8 cellular contexts compared by ENCODE assay signal in the genomic region with DNA sequence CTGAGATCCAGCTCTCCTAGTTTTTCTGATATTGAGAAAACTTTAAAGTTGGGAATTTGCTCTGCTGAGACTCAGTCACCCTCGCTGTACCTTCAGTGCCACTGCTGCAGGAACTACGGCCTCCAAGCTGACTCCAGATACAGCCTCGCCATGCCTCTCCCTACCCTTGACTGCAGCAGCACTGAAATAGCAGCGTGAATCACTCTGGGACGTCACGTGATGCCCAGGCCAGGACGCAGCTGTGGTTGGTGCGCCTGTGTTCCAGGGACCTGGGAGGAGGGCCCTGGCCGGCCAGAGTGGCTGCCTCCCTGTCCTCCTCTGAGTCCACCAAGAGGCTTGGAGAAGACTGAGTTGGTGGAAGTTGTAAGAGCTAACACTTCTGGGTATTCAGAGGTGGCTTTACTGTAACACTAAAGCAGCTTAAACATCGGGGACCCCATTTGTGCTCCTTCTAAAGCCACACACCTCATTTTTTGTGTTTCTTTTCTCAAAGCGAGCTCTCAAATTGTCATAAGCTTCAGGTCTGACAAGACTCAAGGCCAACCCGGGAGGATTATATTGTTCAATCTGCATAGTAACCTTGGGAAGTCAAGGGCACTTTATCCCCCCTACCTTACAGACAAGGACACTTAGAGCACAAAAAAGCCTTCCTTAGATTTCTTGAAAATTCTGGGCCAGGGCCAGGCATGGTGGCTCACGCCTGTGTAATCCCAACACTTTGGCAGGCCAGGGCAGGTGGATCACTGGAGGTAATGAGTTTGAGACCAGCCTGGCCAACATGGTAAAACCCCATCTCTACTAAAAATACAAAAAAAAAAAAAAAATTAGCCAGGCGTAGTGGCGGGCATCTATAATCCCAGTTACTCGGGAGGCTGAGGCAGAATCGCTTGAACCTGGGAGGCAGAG. TPM values are rescaled to one million over a fixed set of nuclear protein-coding genes. Genes with fewer than 3 reads are reported as not detected.
DNase-seq lines count a peak whose midpoint lies in the region; ATAC-seq and TF ChIP-seq lines count a peak whose summit lies in the region.

No MANE protein-coding gene starts in this region.

- TF ChIP-seq POLR2A in GM10847 (IDR thresholded peaks at IDR 0.05; ENCODE audit: extremely low read depth, insufficient read length) = peak; percentile 23

- no peaks in the 10 kb centered on the region for H3K27me3 Mint-ChIP-seq in activated CD4-positive, alpha-beta memory T cell treated with anti-CD3 and anti-CD28 coated beads for 36 hours

- no peaks in the 10 kb centered on the region for H3K9me3 Mint-ChIP-seq in activated CD4-positive, alpha-beta memory T cell treated with anti-CD3 and anti-CD28 coated beads for 36 hours

- CTCF ChIA-PET in activated CD4-positive, alpha-beta memory T cell treated with anti-CD3 and anti-CD28 coated beads for 36 hours (lab: Charles Lee) = interaction anchor here (1.0 to 1.3 kb wide), 4 partner anchors 29 to 260 kb away, joined by 3 to 4 read pairs (median 4); no protein-coding TSS in a partner anchor

- POLR2A ChIA-PET in activated CD4-positive, alpha-beta memory T cell treated with anti-CD3 and anti-CD28 coated beads for 36 hours (lab: Charles Lee) = interaction anchor here (0.8 to 1.4 kb wide), 2 partner anchors 15 to 42 kb away, joined by 4 to 6 read pairs; no protein-coding TSS in a partner anchor

- DNase-seq in 8988T (peak; percentile 87), NCI-H2227 treated with DMSO at 0.1 percent for 48 hours (lab: John Stamatoyannopoulos, UW) (peak; percentile 71), epithelial cell of prostate (ENCODE audit: low read depth, low spot score) (peak; percentile 66), midbrain (lab: John Stamatoyannopoulos, UW) (peak; percentile 92)
- peak; percentile 68 for DNase-seq in activated CD4-positive, alpha-beta memory T cell treated with anti-CD3 and anti-CD28 coated beads for 36 hours

- H3K36me3 Mint-ChIP-seq in activated CD4-positive, alpha-beta memory T cell treated with anti-CD3 and anti-CD28 coated beads for 36 hours = peaks cover 3% of the 10 kb centered on the region

- no peak for ATAC-seq in GM19452 (IDR thresholded peaks at IDR 0.05; ENCODE audit: unreplicated experiment)

- intact Hi-C loops in activated CD4-positive, alpha-beta memory T cell treated with anti-CD3 and anti-CD28 coated beads for 36 hours (cut with micrococcal nuclease) = no loop called here

- no peak overlapping the region for H3K27ac Mint-ChIP-seq in activated CD4-positive, alpha-beta memory T cell treated with anti-CD3 and anti-CD28 coated beads for 36 hours

- peak overlapping the region; percentile 50 for H3K27ac ChIP-seq in epithelial cell of prostate
- peak overlapping the region; percentile 88 for H3K27ac ChIP-seq in temporal lobe (ENCODE audit: low read depth, low read length)

- peaks cover 41% of the 10 kb centered on the region for H3K4me1 Mint-ChIP-seq in activated CD4-positive, alpha-beta memory T cell treated with anti-CD3 and anti-CD28 coated beads for 36 hours (ENCODE audit: low read depth)

- no peak overlapping the region for H3K4me3 Mint-ChIP-seq in activated CD4-positive, alpha-beta memory T cell treated with anti-CD3 and anti-CD28 coated beads for 36 hours

RNA-seq across cellular contexts. Expression of a gene that starts 4.2 kb away (rescaled TPM):
- total RNA-seq in activated CD4-positive, alpha-beta memory T cell treated with anti-CD3 and anti-CD28 coated beads for 36 hours = 100 to 1,000 TPM; 402 to 413 TPM
- total RNA-seq in temporal lobe = 62.9 TPM

RNA-seq across cellular contexts. Expression of a gene that starts 15.8 kb away (rescaled TPM):
- total RNA-seq in activated CD4-positive, alpha-beta memory T cell treated with anti-CD3 and anti-CD28 coated beads for 36 hours = 10 to 100 TPM; 24.5 to 31.0 TPM
- 12.0 TPM for total RNA-seq in temporal lobe

RNA-seq across cellular contexts. Expression of a gene that starts 24.8 kb away (rescaled TPM):
- 100 to 1,000 TPM; 195 to 203 TPM for total RNA-seq in activated CD4-positive, alpha-beta memory T cell treated with anti-CD3 and anti-CD28 coated beads for 36 hours
- 0.98 TPM for total RNA-seq in temporal lobe

RNA-seq across cellular contexts. Expression of a gene that starts 44.2 kb away (rescaled TPM):
- 10 to 100 TPM; 30.4 to 35.6 TPM for total RNA-seq in activated CD4-positive, alpha-beta memory T cell treated with anti-CD3 and anti-CD28 coated beads for 36 hours
- total RNA-seq in temporal lobe = 5.4 TPM

RNA-seq across cellular contexts. Expression of a gene that starts 44.3 kb away (rescaled TPM):
- 10 to 100 TPM; 69.8 to 79.8 TPM for total RNA-seq in activated CD4-positive, alpha-beta memory T cell treated with anti-CD3 and anti-CD28 coated beads for 36 hours
- 10.6 TPM for total RNA-seq in temporal lobe

Comparison
In these comparisons a context has a peak if more than half of its experiments do, and no peak if none do; other contexts are left out.
1. RNA of a gene that starts 24.8 kb away (total RNA-seq): 195 to 203 TPM in activated CD4-positive, alpha-beta memory T cell treated with anti-CD3 and anti-CD28 coated beads for 36 hours; 0.98 TPM in temporal lobe (single experiment); every median in the first group is over 10 times any median in the second.
2. Peak in every context shown above with its lines, with median percentiles within 50 percentile points of each other: DNase-seq.